14 cellular contexts compared by ENCODE assay signal in genomic region chr10:7400068-7400824, GRCh38. TPM values are rescaled to one million over a fixed set of nuclear protein-coding genes. Genes with fewer than 3 reads are reported as not detected.
DNase-seq lines count a peak whose midpoint lies in the region; ATAC-seq, FAIRE-seq and TF ChIP-seq lines count a peak whose summit lies in the region.
"Had no signal": no experiment of that assay in that cellular context is flagged by ENCODE, and none has a peak within 500 bp of the region (broad histone marks: within the 10 kb centered on the region; RNA-seq: fewer than 3 reads in every experiment).

No MANE protein-coding gene starts in this region.

- BruUV-seq in HepG2 (replicated peaks; lab: Mats Ljungman, UMichigan): no TSS peak

- TF ChIP-seq CTCF in right lobe of liver (IDR thresholded peaks at IDR 0.05): no peak
- TF ChIP-seq CTCF in HepG2 (CRISPR knock-in tag; IDR thresholded peaks at IDR 0.05): no peak
- TF ChIP-seq CTCF in type B pancreatic cell (conservative IDR thresholded peaks at IDR 0.05): no peak

- DNase-seq in right lobe of liver (no peak), HepG2 (ENCODE audit: low spot score) (no peak), left ventricle myocardium superior (peak; percentile 62), type B pancreatic cell (ENCODE audit: extremely low spot score, unreplicated experiment) (no peak), occipital lobe (lab: John Stamatoyannopoulos, UW) (no peak)
- no peak for DNase-seq in effector memory CD8-positive, alpha-beta T cell
- no peak for DNase-seq in activated CD8-positive, alpha-beta T cell treated with anti-CD3 and anti-CD28 coated beads, Interleukin-2, amount 10 ng/mL, durations not matched to agents 7 days and 5 days
- DNase-seq: GM23248, NCI-H1092 treated with DMSO at 0.1 percent for 48 hours, NCI-H1694, NCI-H510A treated with DMSO at 0.1 percent for 48 hours had no signal

- H3K36me3 ChIP-seq in right lobe of liver: no peaks in the 10 kb centered on the region
- H3K36me3 ChIP-seq in HepG2 (replicated peaks in 1 of 2; ENCODE audit: control insufficient read depth in 1 of 2, insufficient read depth in 2 of 2, low read length in 2 of 2): no peaks in the 10 kb centered on the region

- H3K4me1 Mint-ChIP-seq in effector memory CD8-positive, alpha-beta T cell (ENCODE audit: low read depth in 2 of 2): peaks cover 51 to 65% of the 10 kb centered on the region in 2 donors
- H3K4me1 Mint-ChIP-seq in type B pancreatic cell (ENCODE audit: unreplicated experiment): no peaks in the 10 kb centered on the region
- H3K4me1 Mint-ChIP-seq in activated CD8-positive, alpha-beta T cell treated with anti-CD3 and anti-CD28 coated beads, Interleukin-2, amount 10 ng/mL, durations not matched to agents 7 days and 5 days (ENCODE audit: low read depth): peaks cover 60% of the 10 kb centered on the region

- H3K9me3 ChIP-seq in right lobe of liver (no peaks in the 10 kb centered on the region), HepG2 (ENCODE audit: low read length) (no peaks in the 10 kb centered on the region)

- no peak for FAIRE-seq in HepG2 (lab: Jason Lieb, UNC)

- CTCF ChIA-PET in HepG2 (lab: Yijun Ruan, JAX; ENCODE audit: low intra/inter-chr PET ratio, low total read pairs): no interaction called here
- CTCF ChIA-PET in activated CD8-positive, alpha-beta T cell treated with anti-CD3 and anti-CD28 coated beads, Interleukin-2, amount 10 ng/mL, durations not matched to agents 7 days and 5 days (lab: Charles Lee): interaction anchor here (1.2 to 1.7 kb wide), 3 partner anchors 8 to 279 kb away, joined by 3 to 5 read pairs (median 3); partner anchors contain the start of gene SFMBT2

- H3K4me2 ChIP-seq in HepG2 (ENCODE audit: low read depth, low read length): no peak overlapping the region

- TF ChIP-seq POLR2A in right lobe of liver (IDR thresholded peaks at IDR 0.05) (no peak), HepG2 (IDR thresholded peaks at IDR 0.05; ENCODE audit: insufficient read depth in 1 of 2, low read depth in 2 of 2, low read length in 2 of 2) (no peak)

- TF ChIP-seq RAD21 in HepG2 (CRISPR knock-in tag; IDR thresholded peaks at IDR 0.05): no peak

- H3K27me3 Mint-ChIP-seq in effector memory CD8-positive, alpha-beta T cell: no peaks in the 10 kb centered on the region
- H3K27me3 Mint-ChIP-seq in type B pancreatic cell: peaks cover 44% of the 10 kb centered on the region
- no peaks in the 10 kb centered on the region for H3K27me3 Mint-ChIP-seq in activated CD8-positive, alpha-beta T cell treated with anti-CD3 and anti-CD28 coated beads, Interleukin-2, amount 10 ng/mL, durations not matched to agents 7 days and 5 days (ENCODE audit: low read depth)

- H3K4me3 Mint-ChIP-seq in effector memory CD8-positive, alpha-beta T cell: no peak overlapping the region
- no peak overlapping the region for H3K4me3 Mint-ChIP-seq in type B pancreatic cell
- no peak overlapping the region for H3K4me3 Mint-ChIP-seq in activated CD8-positive, alpha-beta T cell treated with anti-CD3 and anti-CD28 coated beads, Interleukin-2, amount 10 ng/mL, durations not matched to agents 7 days and 5 days

- ATAC-seq in right lobe of liver (peak; percentile 24 to 58 (median 44)), HepG2 (no peak), left ventricle myocardium superior (peak; percentile 68), GM19035 (IDR thresholded peaks at IDR 0.05; ENCODE audit: unreplicated experiment) (no peak)
- ATAC-seq in effector memory CD8-positive, alpha-beta T cell (replicated peaks): no peak
- ATAC-seq in activated CD8-positive, alpha-beta T cell treated with anti-CD3 and anti-CD28 coated beads, Interleukin-2, amount 10 ng/mL, durations not matched to agents 7 days and 5 days: no peak
- ATAC-seq: HCT116 had no signal

- H3K4me3 ChIP-seq in right lobe of liver: no peak overlapping the region
- H3K4me3 ChIP-seq in HepG2 (replicated peaks in 1 of 3; ENCODE audit: insufficient read depth in 1 of 3, low read depth in 2 of 3, low read length in 3 of 3): no peak overlapping the region
- H3K4me3 ChIP-seq: GM23248 had no signal

- H3K27me3 ChIP-seq in right lobe of liver: no peaks in the 10 kb centered on the region
- H3K27me3 ChIP-seq in HepG2 (ENCODE audit: control insufficient read depth in 1 of 2, insufficient read depth in 2 of 2, low read length in 2 of 2): no peaks in the 10 kb centered on the region

- TF ChIP-seq EP300 in HepG2 (IDR thresholded peaks at IDR 0.05; ENCODE audit: low read depth in 2 of 2, low read length in 2 of 2) (no peak), HepG2 (CRISPR knock-in tag; IDR thresholded peaks at IDR 0.05; ENCODE audit: borderline replicate concordance) (no peak)

- H2AFZ ChIP-seq in HepG2 (ENCODE audit: low read length): no peak overlapping the region
- H2AFZ ChIP-seq: GM23248 had no signal

- in situ Hi-C loops in HepG2 (cut with HindIII; ENCODE audit: extremely low pct_ligation_motif_present, low pct_unique_long_range_greater_than_20kb): no loop called here

- intact Hi-C loops in right lobe of liver (cut with DNase I) (no loop called here), HepG2 (cut with micrococcal nuclease; ENCODE audit: unreplicated experiment) (no loop called here), left ventricle myocardium superior (cut with micrococcal nuclease) (loop anchor here (5.0 kb wide), 1 partner anchor 138 kb away; no protein-coding TSS in a partner anchor)

- H3K9ac ChIP-seq in HepG2 (ENCODE audit: insufficient read depth, low read depth, low read length): no peak overlapping the region
- H3K9ac ChIP-seq: GM23248 had no signal

- no peaks in the 10 kb centered on the region for H3K79me2 ChIP-seq in HepG2 (ENCODE audit: insufficient read depth, low read length)

- no peaks in the 10 kb centered on the region for H3K36me3 Mint-ChIP-seq in effector memory CD8-positive, alpha-beta T cell (ENCODE audit: insufficient read depth)
- peaks cover 13% of the 10 kb centered on the region for H3K36me3 Mint-ChIP-seq in type B pancreatic cell
- H3K36me3 Mint-ChIP-seq in activated CD8-positive, alpha-beta T cell treated with anti-CD3 and anti-CD28 coated beads, Interleukin-2, amount 10 ng/mL, durations not matched to agents 7 days and 5 days (ENCODE audit: low read depth): peaks cover 75% of the 10 kb centered on the region

- H3K27ac ChIP-seq in right lobe of liver (no peak overlapping the region), HepG2 (ENCODE audit: extremely low read length, insufficient read depth, low read length) (no peak overlapping the region)
- H3K27ac ChIP-seq: C4-2B, GM23248 had no signal

- WGBS in right lobe of liver (ENCODE audit: insufficient coverage, low coverage, low lambda C conversion rate, missing lambda C conversion rate): 75% methylated on average over 10 of the region's 10 CpGs
- 41% methylated on average over 10 of the region's 10 CpGs for WGBS in HepG2 (ENCODE audit: low lambda C conversion rate)

- peak overlapping the region; percentile 49 to 59 for H3K27ac Mint-ChIP-seq in effector memory CD8-positive, alpha-beta T cell
- H3K27ac Mint-ChIP-seq in type B pancreatic cell: peak overlapping the region; percentile 22
- H3K27ac Mint-ChIP-seq in activated CD8-positive, alpha-beta T cell treated with anti-CD3 and anti-CD28 coated beads, Interleukin-2, amount 10 ng/mL, durations not matched to agents 7 days and 5 days: no peak overlapping the region

- no peaks in the 10 kb centered on the region for H3K9me3 Mint-ChIP-seq in effector memory CD8-positive, alpha-beta T cell
- H3K9me3 Mint-ChIP-seq in type B pancreatic cell: no peaks in the 10 kb centered on the region
- no peaks in the 10 kb centered on the region for H3K9me3 Mint-ChIP-seq in activated CD8-positive, alpha-beta T cell treated with anti-CD3 and anti-CD28 coated beads, Interleukin-2, amount 10 ng/mL, durations not matched to agents 7 days and 5 days (ENCODE audit: insufficient read depth)

- H3K4me1 ChIP-seq in right lobe of liver (no peaks in the 10 kb centered on the region), HepG2 (ENCODE audit: insufficient read depth, low read length) (no peaks in the 10 kb centered on the region)

- no peaks in the 10 kb centered on the region for H4K20me1 ChIP-seq in HepG2 (ENCODE audit: insufficient read depth, low read length)

- POLR2A ChIA-PET in HepG2 (lab: Yijun Ruan, JAX): no interaction called here
- POLR2A ChIA-PET in activated CD8-positive, alpha-beta T cell treated with anti-CD3 and anti-CD28 coated beads, Interleukin-2, amount 10 ng/mL, durations not matched to agents 7 days and 5 days (lab: Charles Lee): interaction anchor here (0.9 to 1.7 kb wide), 2 partner anchors 17 to 207 kb away, joined by 3 read pairs; no protein-coding TSS in a partner anchor

TF ChIP-seq in HepG2, 621 proteins besides CTCF, POLR2A, EP300 and RAD21 (continues in another document):
- TF ChIP-seq GATAD1 (CRISPR knock-in tag; IDR thresholded peaks at IDR 0.05): no peak

RNA-seq across cellular contexts. Expression of gene SFMBT2, which starts 10.6 kb away (rescaled TPM):
- 1 to 10 TPM; 1.4 to 3.4 (median 1.8) TPM for total RNA-seq in right lobe of liver
- 0.02 and 0.04 TPM in 2 replicates for total RNA-seq in HepG2 (2016; rRNA removed; fragmentation: Illumina TruSeq; extraction: Trizol)
- total RNA-seq in HepG2 (2016; cell fraction: cytosol; rRNA removed; fragmentation: Illumina TruSeq; extraction: Trizol; ENCODE audit: low read depth): not detected in 2 replicates
- total RNA-seq in HepG2 (2016; cell fraction: insoluble cytoplasmic fraction; rRNA removed; fragmentation: Illumina TruSeq; extraction: Trizol): 0.02 TPM in 1 of 2 replicates, not detected in the other
- not detected in 2 replicates for total RNA-seq in HepG2 (2016; cell fraction: membrane; rRNA removed; fragmentation: Illumina TruSeq; extraction: Trizol)
- total RNA-seq in HepG2 (2016; cell fraction: nucleus; rRNA removed; fragmentation: Illumina TruSeq; extraction: Trizol): 0.03 TPM in 1 of 2 replicates, not detected in the other
- polyA plus RNA-seq in HepG2 (2011; rRNA removed): 0.01 TPM in 2 replicates
- polyA plus RNA-seq in HepG2 (2011; cell fraction: cytosol; rRNA removed): 0.01 TPM in 2 replicates
- 0.02 and 0.06 TPM in 2 replicates for polyA plus RNA-seq in HepG2 (2011; cell fraction: nucleus; rRNA removed)
- polyA plus RNA-seq in HepG2 (2012): not detected in 2 replicates
- not detected in 2 replicates for polyA plus RNA-seq in HepG2 (2016; cell fraction: cytosol; fragmentation: Illumina TruSeq; extraction: Trizol; ENCODE audit: low read depth)
- polyA plus RNA-seq in HepG2 (2016; cell fraction: insoluble cytoplasmic fraction; fragmentation: Illumina TruSeq; extraction: Trizol; ENCODE audit: low read depth): not detected in 2 replicates
- polyA plus RNA-seq in HepG2 (2016; cell fraction: membrane; fragmentation: Illumina TruSeq; extraction: Trizol; ENCODE audit: low read depth): not detected in 2 replicates
- not detected in 2 replicates for polyA plus RNA-seq in HepG2 (2016; cell fraction: nucleus; fragmentation: Illumina TruSeq; extraction: Trizol; ENCODE audit: insufficient read depth, low read depth)
- 0.14 and 27.7 TPM in 2 replicates for polyA minus RNA-seq in HepG2 (2011; rRNA and poly(A)+ RNA removed; ENCODE audit: low replicate concordance)
- 0.09 and 0.69 TPM in 2 replicates for polyA minus RNA-seq in HepG2 (2011; cell fraction: cytosol; rRNA and poly(A)+ RNA removed)
- polyA minus RNA-seq in HepG2 (2011; cell fraction: nucleus; rRNA and poly(A)+ RNA removed): 0.12 and 0.13 TPM in 2 replicates
- total RNA-seq in left ventricle myocardium superior: 11.0 TPM
- total RNA-seq in type B pancreatic cell (ENCODE audit: low replicate concordance): 5.4 and 7.2 TPM in 2 replicates
- total RNA-seq in occipital lobe: 17.8 TPM
- total RNA-seq in activated CD8-positive, alpha-beta T cell treated with anti-CD3 and anti-CD28 coated beads, Interleukin-2, amount 10 ng/mL, durations not matched to agents 7 days and 5 days: 10 to 100 TPM; 63.1 to 63.2 TPM
- polyA plus RNA-seq: GM23248 had no signal

Comparison
In these comparisons a context has a peak if more than half of its experiments do, and no peak if none do; other contexts are left out.
1. ATAC-seq: peak in right lobe of liver (4 of 4) and left ventricle myocardium superior (single experiment); none in HepG2 (single experiment), effector memory CD8-positive, alpha-beta T cell (single experiment), activated CD8-positive, alpha-beta T cell treated with anti-CD3 and anti-CD28 coated beads, Interleukin-2, amount 10 ng/mL, durations not matched to agents 7 days and 5 days (single experiment) and GM19035 (single experiment).